ENCODE assay signal across 1 cellular context in genomic region chr18:61991836-61992235, GRCh38.
TF ChIP-seq lines count a peak whose summit lies in the region.

No MANE protein-coding gene starts in this region.

TF ChIP-seq in IMR-90, 13 proteins besides CTCF, POLR2A, EP300 and RAD21:
- TF ChIP-seq CHD1 (IDR thresholded peaks at IDR 0.05; ENCODE audit: low read depth, low read length) (no peak), RCOR1 (IDR thresholded peaks at IDR 0.05; ENCODE audit: insufficient replicate concordance, low read length) (no peak), BHLHE40 (IDR thresholded peaks at IDR 0.05; ENCODE audit: low read depth, low read length) (no peak), RFX5 (IDR thresholded peaks at IDR 0.05; ENCODE audit: low read depth, low read length) (no peak), MAFK (IDR thresholded peaks at IDR 0.05; ENCODE audit: low read depth, low read length) (no peak), CEBPB (IDR thresholded peaks at IDR 0.05; ENCODE audit: low read depth, low read length) (no peak), ELK1 (IDR thresholded peaks at IDR 0.05; ENCODE audit: borderline replicate concordance, low read depth, low read length) (no peak), SMC3 (IDR thresholded peaks at IDR 0.05; ENCODE audit: low read depth, low read length) (no peak), USF2 (IDR thresholded peaks at IDR 0.05; ENCODE audit: low read depth, low read length) (no peak), MXI1 (IDR thresholded peaks at IDR 0.05; ENCODE audit: borderline replicate concordance, low read depth, low read length) (no peak), MAZ (IDR thresholded peaks at IDR 0.05; ENCODE audit: borderline replicate concordance, low read depth, low read length) (no peak), FOS (IDR thresholded peaks at IDR 0.05; ENCODE audit: low read depth, low read length) (no peak), NFE2L2 (IDR thresholded peaks at IDR 0.05; ENCODE audit: low read depth, low read length) (no peak)
